Comparison of ENCODE assay signal across 13 cellular contexts in genomic region chr3:80733522-80734176, GRCh38.
DNase-seq lines count a peak whose midpoint lies in the region; ATAC-seq, FAIRE-seq and TF ChIP-seq lines count a peak whose summit lies in the region.
"Had no signal": no experiment of that assay in that cellular context is flagged by ENCODE, and none has a peak within 500 bp of the region (broad histone marks: within the 10 kb centered on the region; RNA-seq: fewer than 3 reads in every experiment).

No MANE protein-coding gene starts in this region.

- 9% methylated on average over 5 of the region's 5 CpGs for WGBS in A549 (ENCODE audit: missing lambda C conversion rate)

- no peaks in the 10 kb centered on the region for H3K27me3 ChIP-seq in kidney epithelial cell (ENCODE audit: control insufficient read depth, insufficient read depth, low read length)
- H3K27me3 ChIP-seq: uterus had no signal

- no peak for TF ChIP-seq RAD21 in A549 (conservative IDR thresholded peaks at IDR 0.05 in 1 of 2, IDR thresholded peaks at IDR 0.05 in 1 of 2)

- POLR2A ChIA-PET in A549 (lab: Yijun Ruan, JAX), result no interaction called here

- in situ Hi-C loops in KBM-7 (cut with MboI; ENCODE audit: low pct_unique_long_range_greater_than_20kb, low sequenced_read_pairs), result no loop called here

- no peak for TF ChIP-seq EP300 in A549 (IDR thresholded peaks at IDR 0.05)

- TF ChIP-seq CTCF in A549 (IDR thresholded peaks at IDR 0.05) (no peak), kidney epithelial cell (IDR thresholded peaks at IDR 0.05; ENCODE audit: insufficient read depth, low read length, poor library complexity, severe bottlenecking) (no peak)

- H3K4me1 ChIP-seq in A549, result no peaks in the 10 kb centered on the region
- H3K4me1 ChIP-seq: uterus had no signal

- H3K36me3 ChIP-seq in kidney epithelial cell (ENCODE audit: control insufficient read depth, insufficient read depth, low read length), result no peaks in the 10 kb centered on the region
- H3K36me3 ChIP-seq: uterus had no signal

- no peaks in the 10 kb centered on the region for H3K9me3 ChIP-seq in A549
- H3K9me3 ChIP-seq: uterus had no signal

- peak in 1 of 2 experiments; percentile 26 for DNase-seq in A549 (ENCODE audit: low read depth in 1 of 2, low spot score in 1 of 2)
- peak; percentile 92 for DNase-seq in KBM-7
- DNase-seq in astrocyte of the hippocampus (ENCODE audit: low read depth, low spot score), result peak; percentile 85
- DNase-seq in kidney epithelial cell (ENCODE audit: low read depth), result peak; percentile 65
- no peak for DNase-seq in activated effector memory CD4-positive, alpha-beta T cell treated with anti-CD3 and anti-CD28 coated beads, Interleukin-2, amount 50 U/mL, for 16 hours
- no peak for DNase-seq in NCI-H1092 treated with DMSO at 0.1 percent for 48 hours (lab: John Stamatoyannopoulos, UW)
- no peak for DNase-seq in NCI-H1092 (lab: John Stamatoyannopoulos, UW)
- DNase-seq: cortex of kidney; stimulated activated CD4-positive, alpha-beta T cell treated with anti-CD3 and anti-CD28 coated beads, Interleukin-4, amount 100 ng/mL, for 1 hour; uterus had no signal

- peak; percentile 18 for FAIRE-seq in A549 (lab: Jason Lieb, UNC)
- FAIRE-seq: GM18507 had no signal

- H3K4me3 ChIP-seq in A549 (no peak overlapping the region), kidney epithelial cell (ENCODE audit: low read depth, low read length) (no peak overlapping the region)
- H3K4me3 ChIP-seq: uterus had no signal

- CTCF ChIA-PET in A549 (lab: Yijun Ruan, JAX), result no interaction called here

- ATAC-seq in A549 (no peak), esophagus mucosa (no peak)
- ATAC-seq: Right ventricle myocardium inferior had no signal

- H3K4me2 ChIP-seq in A549, result no peak overlapping the region

- TF ChIP-seq POLR2A in A549 (IDR thresholded peaks at IDR 0.05; ENCODE audit: low read length), result no peak

- no peak overlapping the region for H3K27ac ChIP-seq in A549
- H3K27ac ChIP-seq: uterus had no signal

TF ChIP-seq in A549, 52 proteins besides CTCF, POLR2A, EP300 and RAD21:
- no peak for TF ChIP-seq ESRRA (IDR thresholded peaks at IDR 0.05; ENCODE audit: borderline replicate concordance, low read length)
- no peak for TF ChIP-seq SREBF2 (IDR thresholded peaks at IDR 0.05)
- TF ChIP-seq CBX8 (IDR thresholded peaks at IDR 0.05), result no peak
- TF ChIP-seq ZSCAN20 (CRISPR knock-in tag; IDR thresholded peaks at IDR 0.05), result no peak
- TF ChIP-seq RARB (CRISPR knock-in tag; IDR thresholded peaks at IDR 0.05), result no peak
- TF ChIP-seq ATOH8 (CRISPR knock-in tag; IDR thresholded peaks at IDR 0.05; ENCODE audit: low read depth), result no peak
- TF ChIP-seq HOXA7 (CRISPR knock-in tag; IDR thresholded peaks at IDR 0.05), result no peak
- TF ChIP-seq HES2 (IDR thresholded peaks at IDR 0.05), result no peak
- no peak for TF ChIP-seq HOXB13 (CRISPR knock-in tag; IDR thresholded peaks at IDR 0.05; ENCODE audit: low read depth)
- TF ChIP-seq RCOR1 (IDR thresholded peaks at IDR 0.05; ENCODE audit: low read depth, low read length), result no peak
- no peak for TF ChIP-seq RNF2 (IDR thresholded peaks at IDR 0.05; ENCODE audit: borderline replicate concordance, low read depth)
- TF ChIP-seq CHD4 (IDR thresholded peaks at IDR 0.05; ENCODE audit: borderline replicate concordance), result no peak
- no peak for TF ChIP-seq BHLHE40 (IDR thresholded peaks at IDR 0.05; ENCODE audit: low read depth, low read length)
- no peak for TF ChIP-seq HDAC2 (IDR thresholded peaks at IDR 0.05)
- no peak for TF ChIP-seq TFCP2L1 (CRISPR knock-in tag; IDR thresholded peaks at IDR 0.05)
- TF ChIP-seq, protein P1, sequence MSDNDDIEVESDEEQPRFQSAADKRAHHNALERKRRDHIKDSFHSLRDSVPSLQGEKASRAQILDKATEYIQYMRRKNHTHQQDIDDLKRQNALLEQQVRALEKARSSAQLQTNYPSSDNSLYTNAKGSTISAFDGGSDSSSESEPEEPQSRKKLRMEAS (IDR thresholded peaks at IDR 0.05), result no peak
- no peak for TF ChIP-seq JUNB (IDR thresholded peaks at IDR 0.05)
- TF ChIP-seq HMGXB4 (CRISPR knock-in tag; IDR thresholded peaks at IDR 0.05; ENCODE audit: borderline replicate concordance), result no peak
- no peak for TF ChIP-seq SMC3 (IDR thresholded peaks at IDR 0.05)
- no peak for TF ChIP-seq EHMT2 (IDR thresholded peaks at IDR 0.05; ENCODE audit: low read depth)

Comparison
In these comparisons a context has a peak if more than half of its experiments do, and no peak if none do; other contexts are left out.
1. DNase-seq: peak in KBM-7 (single experiment), astrocyte of the hippocampus (single experiment) and kidney epithelial cell (single experiment); none in activated effector memory CD4-positive, alpha-beta T cell treated with anti-CD3 and anti-CD28 coated beads, Interleukin-2, amount 50 U/mL, for 16 hours (single experiment), NCI-H1092 treated with DMSO at 0.1 percent for 48 hours (single experiment) and NCI-H1092 (single experiment).